ENCODE assay signal across 1 cellular context in the genomic region with DNA sequence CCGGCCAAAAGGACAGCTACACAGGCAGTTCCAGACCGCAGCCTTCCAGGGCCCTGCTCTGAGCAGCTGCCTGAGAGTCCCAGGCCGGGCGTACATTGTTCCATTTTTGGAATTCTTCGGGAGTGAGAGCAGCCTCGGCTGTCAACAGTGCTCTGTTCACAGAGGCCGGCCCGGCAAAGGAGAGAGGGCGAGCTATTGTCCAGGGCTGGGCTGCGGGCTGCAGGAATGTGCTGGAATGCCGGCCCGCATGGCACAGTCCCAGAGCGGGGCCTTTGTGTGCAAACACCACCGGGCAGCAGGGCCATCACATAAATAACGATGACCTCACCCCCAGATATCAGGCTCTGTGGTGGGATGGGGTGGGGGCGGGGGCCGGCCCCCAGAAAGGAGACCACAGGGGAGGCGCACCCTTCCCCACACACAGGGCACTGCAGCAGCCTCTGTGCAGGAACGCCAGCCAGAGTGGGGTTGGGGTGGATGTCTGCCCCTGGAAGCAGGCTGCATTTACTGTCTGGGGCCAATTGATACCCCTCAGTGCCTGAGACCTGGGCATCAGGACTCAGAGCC.
TF ChIP-seq lines count a peak whose summit lies in the region.

No MANE protein-coding gene starts in this region.

TF ChIP-seq in HepG2, 621 proteins besides CTCF, POLR2A, EP300 and RAD21 (continued from another document and continues in another):
- TF ChIP-seq ERF (CRISPR knock-in tag; IDR thresholded peaks at IDR 0.05) (peak; percentile 30; the same call in 1 of the 2 replicates), NKX3-1 (CRISPR knock-in tag; IDR thresholded peaks at IDR 0.05) (peak; percentile 62; the same call in 1 of the 2 replicates), ASH2L (IDR thresholded peaks at IDR 0.05; ENCODE audit: insufficient read length, low read depth, low read length) (no peak), HNRNPK (IDR thresholded peaks at IDR 0.05; ENCODE audit: low read depth, low read length, poor library complexity, severe bottlenecking) (no peak), SOX13 (IDR thresholded peaks at IDR 0.05) (peak; percentile 69), SOX13 (CRISPR knock-in tag; conservative IDR thresholded peaks at IDR 0.05 in 1 of 2, IDR thresholded peaks at IDR 0.05 in 1 of 2) (peak in 1 of 2 experiments; percentile 97; a peak in 2 of 4 replicates), TBX2 (CRISPR knock-in tag; IDR thresholded peaks at IDR 0.05; ENCODE audit: borderline replicate concordance) (peak; percentile 84), NCOA1 (CRISPR knock-in tag; IDR thresholded peaks at IDR 0.05) (no peak), ZNF558 (CRISPR knock-in tag; IDR thresholded peaks at IDR 0.05; ENCODE audit: borderline replicate concordance) (no peak), ZNF367 (CRISPR knock-in tag; IDR thresholded peaks at IDR 0.05; ENCODE audit: borderline replicate concordance) (no peak), ZSCAN31 (CRISPR knock-in tag; IDR thresholded peaks at IDR 0.05; ENCODE audit: low read depth) (peak; percentile 54; the same call in 1 of the 2 replicates), KLF12 (CRISPR knock-in tag; IDR thresholded peaks at IDR 0.05; ENCODE audit: borderline replicate concordance) (no peak), ISL2 (CRISPR knock-in tag; IDR thresholded peaks at IDR 0.05) (peak; percentile 69; the same call in 1 of the 2 replicates), ZNF788 (CRISPR knock-in tag; IDR thresholded peaks at IDR 0.05; ENCODE audit: borderline replicate concordance) (no peak; the same call in 1 of the 2 replicates), TGIF2 (CRISPR knock-in tag; IDR thresholded peaks at IDR 0.05) (0 out of 2 replicates have a peak, but pooled peaks have one; percentile 17), SKI (IDR thresholded peaks at IDR 0.05; ENCODE audit: partially characterized antibody) (peak; percentile 35), JUN (CRISPR knock-in tag; IDR thresholded peaks at IDR 0.05) (peak; percentile 97), NFIC (IDR thresholded peaks at IDR 0.05; ENCODE audit: low read length) (no peak), ZNF34 (CRISPR knock-in tag; IDR thresholded peaks at IDR 0.05; ENCODE audit: borderline replicate concordance) (no peak), ZNF724P (CRISPR knock-in tag; IDR thresholded peaks at IDR 0.05; ENCODE audit: borderline replicate concordance) (0 out of 2 replicates have a peak, but pooled peaks have one; percentile 40), ZNF652 (CRISPR knock-in tag; IDR thresholded peaks at IDR 0.05; ENCODE audit: borderline replicate concordance, low read depth) (no peak), SRF (IDR thresholded peaks at IDR 0.05; ENCODE audit: low read depth, low read length) (0 out of 2 replicates have a peak, but pooled peaks have one; percentile 22), ZNF501 (CRISPR knock-in tag; IDR thresholded peaks at IDR 0.05) (0 out of 2 replicates have a peak, but pooled peaks have one; percentile 40), RFX5 (IDR thresholded peaks at IDR 0.05; ENCODE audit: low read depth, low read length) (no peak)
- TF ChIP-seq, protein P1, sequence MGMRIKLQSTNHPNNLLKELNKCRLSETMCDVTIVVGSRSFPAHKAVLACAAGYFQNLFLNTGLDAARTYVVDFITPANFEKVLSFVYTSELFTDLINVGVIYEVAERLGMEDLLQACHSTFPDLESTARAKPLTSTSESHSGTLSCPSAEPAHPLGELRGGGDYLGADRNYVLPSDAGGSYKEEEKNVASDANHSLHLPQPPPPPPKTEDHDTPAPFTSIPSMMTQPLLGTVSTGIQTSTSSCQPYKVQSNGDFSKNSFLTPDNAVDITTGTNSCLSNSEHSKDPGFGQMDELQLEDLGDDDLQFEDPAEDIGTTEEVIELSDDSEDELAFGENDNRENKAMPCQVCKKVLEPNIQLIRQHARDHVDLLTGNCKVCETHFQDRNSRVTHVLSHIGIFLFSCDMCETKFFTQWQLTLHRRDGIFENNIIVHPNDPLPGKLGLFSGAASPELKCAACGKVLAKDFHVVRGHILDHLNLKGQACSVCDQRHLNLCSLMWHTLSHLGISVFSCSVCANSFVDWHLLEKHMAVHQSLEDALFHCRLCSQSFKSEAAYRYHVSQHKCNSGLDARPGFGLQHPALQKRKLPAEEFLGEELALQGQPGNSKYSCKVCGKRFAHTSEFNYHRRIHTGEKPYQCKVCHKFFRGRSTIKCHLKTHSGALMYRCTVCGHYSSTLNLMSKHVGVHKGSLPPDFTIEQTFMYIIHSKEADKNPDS (CRISPR knock-in tag; IDR thresholded peaks at IDR 0.05), result no peak
- TF ChIP-seq, protein P2, sequence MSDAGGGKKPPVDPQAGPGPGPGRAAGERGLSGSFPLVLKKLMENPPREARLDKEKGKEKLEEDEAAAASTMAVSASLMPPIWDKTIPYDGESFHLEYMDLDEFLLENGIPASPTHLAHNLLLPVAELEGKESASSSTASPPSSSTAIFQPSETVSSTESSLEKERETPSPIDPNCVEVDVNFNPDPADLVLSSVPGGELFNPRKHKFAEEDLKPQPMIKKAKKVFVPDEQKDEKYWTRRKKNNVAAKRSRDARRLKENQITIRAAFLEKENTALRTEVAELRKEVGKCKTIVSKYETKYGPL (CRISPR knock-in tag; IDR thresholded peaks at IDR 0.05), result 0 out of 2 replicates have a peak, but pooled peaks have one; percentile 59
- TF ChIP-seq, protein P3, sequence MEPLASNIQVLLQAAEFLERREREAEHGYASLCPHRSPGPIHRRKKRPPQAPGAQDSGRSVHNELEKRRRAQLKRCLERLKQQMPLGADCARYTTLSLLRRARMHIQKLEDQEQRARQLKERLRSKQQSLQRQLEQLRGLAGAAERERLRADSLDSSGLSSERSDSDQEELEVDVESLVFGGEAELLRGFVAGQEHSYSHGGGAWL (CRISPR knock-in tag; IDR thresholded peaks at IDR 0.05), result peak; percentile 45; the same call in 1 of the 2 replicates
- TF ChIP-seq, protein P4, sequence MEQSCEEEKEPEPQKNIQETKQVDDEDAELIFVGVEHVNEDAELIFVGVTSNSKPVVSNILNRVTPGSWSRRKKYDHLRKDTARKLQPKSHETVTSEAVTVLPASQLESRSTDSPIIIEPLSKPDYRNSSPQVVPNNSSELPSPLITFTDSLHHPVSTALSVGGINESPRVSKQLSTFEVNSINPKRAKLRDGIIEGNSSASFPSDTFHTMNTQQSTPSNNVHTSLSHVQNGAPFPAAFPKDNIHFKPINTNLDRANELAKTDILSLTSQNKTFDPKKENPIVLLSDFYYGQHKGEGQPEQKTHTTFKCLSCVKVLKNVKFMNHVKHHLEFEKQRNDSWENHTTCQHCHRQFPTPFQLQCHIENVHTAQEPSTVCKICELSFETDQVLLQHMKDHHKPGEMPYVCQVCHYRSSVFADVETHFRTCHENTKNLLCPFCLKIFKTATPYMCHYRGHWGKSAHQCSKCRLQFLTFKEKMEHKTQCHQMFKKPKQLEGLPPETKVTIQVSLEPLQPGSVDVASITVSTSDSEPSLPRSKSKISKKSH (CRISPR knock-in tag; IDR thresholded peaks at IDR 0.05; ENCODE audit: borderline replicate concordance), result 0 out of 2 replicates have a peak, but pooled peaks have one; percentile 24
- TF ChIP-seq, protein P5, sequence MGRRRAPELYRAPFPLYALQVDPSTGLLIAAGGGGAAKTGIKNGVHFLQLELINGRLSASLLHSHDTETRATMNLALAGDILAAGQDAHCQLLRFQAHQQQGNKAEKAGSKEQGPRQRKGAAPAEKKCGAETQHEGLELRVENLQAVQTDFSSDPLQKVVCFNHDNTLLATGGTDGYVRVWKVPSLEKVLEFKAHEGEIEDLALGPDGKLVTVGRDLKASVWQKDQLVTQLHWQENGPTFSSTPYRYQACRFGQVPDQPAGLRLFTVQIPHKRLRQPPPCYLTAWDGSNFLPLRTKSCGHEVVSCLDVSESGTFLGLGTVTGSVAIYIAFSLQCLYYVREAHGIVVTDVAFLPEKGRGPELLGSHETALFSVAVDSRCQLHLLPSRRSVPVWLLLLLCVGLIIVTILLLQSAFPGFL (CRISPR knock-in tag; IDR thresholded peaks at IDR 0.05), result no peak
- TF ChIP-seq, protein P6, sequence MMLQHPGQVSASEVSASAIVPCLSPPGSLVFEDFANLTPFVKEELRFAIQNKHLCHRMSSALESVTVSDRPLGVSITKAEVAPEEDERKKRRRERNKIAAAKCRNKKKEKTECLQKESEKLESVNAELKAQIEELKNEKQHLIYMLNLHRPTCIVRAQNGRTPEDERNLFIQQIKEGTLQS (CRISPR knock-in tag; IDR thresholded peaks at IDR 0.05), result peak; percentile 96
- TF ChIP-seq, protein P7, sequence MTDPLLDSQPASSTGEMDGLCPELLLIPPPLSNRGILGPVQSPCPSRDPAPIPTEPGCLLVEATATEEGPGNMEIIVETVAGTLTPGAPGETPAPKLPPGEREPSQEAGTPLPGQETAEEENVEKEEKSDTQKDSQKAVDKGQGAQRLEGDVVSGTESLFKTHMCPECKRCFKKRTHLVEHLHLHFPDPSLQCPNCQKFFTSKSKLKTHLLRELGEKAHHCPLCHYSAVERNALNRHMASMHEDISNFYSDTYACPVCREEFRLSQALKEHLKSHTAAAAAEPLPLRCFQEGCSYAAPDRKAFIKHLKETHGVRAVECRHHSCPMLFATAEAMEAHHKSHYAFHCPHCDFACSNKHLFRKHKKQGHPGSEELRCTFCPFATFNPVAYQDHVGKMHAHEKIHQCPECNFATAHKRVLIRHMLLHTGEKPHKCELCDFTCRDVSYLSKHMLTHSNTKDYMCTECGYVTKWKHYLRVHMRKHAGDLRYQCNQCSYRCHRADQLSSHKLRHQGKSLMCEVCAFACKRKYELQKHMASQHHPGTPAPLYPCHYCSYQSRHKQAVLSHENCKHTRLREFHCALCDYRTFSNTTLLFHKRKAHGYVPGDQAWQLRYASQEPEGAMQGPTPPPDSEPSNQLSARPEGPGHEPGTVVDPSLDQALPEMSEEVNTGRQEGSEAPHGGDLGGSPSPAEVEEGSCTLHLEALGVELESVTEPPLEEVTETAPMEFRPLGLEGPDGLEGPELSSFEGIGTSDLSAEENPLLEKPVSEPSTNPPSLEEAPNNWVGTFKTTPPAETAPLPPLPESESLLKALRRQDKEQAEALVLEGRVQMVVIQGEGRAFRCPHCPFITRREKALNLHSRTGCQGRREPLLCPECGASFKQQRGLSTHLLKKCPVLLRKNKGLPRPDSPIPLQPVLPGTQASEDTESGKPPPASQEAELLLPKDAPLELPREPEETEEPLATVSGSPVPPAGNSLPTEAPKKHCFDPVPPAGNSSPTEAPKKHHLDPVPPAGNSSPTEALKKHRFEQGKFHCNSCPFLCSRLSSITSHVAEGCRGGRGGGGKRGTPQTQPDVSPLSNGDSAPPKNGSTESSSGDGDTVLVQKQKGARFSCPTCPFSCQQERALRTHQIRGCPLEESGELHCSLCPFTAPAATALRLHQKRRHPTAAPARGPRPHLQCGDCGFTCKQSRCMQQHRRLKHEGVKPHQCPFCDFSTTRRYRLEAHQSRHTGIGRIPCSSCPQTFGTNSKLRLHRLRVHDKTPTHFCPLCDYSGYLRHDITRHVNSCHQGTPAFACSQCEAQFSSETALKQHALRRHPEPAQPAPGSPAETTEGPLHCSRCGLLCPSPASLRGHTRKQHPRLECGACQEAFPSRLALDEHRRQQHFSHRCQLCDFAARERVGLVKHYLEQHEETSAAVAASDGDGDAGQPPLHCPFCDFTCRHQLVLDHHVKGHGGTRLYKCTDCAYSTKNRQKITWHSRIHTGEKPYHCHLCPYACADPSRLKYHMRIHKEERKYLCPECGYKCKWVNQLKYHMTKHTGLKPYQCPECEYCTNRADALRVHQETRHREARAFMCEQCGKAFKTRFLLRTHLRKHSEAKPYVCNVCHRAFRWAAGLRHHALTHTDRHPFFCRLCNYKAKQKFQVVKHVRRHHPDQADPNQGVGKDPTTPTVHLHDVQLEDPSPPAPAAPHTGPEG (CRISPR knock-in tag; IDR thresholded peaks at IDR 0.05), result peak; percentile 51; the same call in 1 of the 2 replicates
- TF ChIP-seq, protein P8, sequence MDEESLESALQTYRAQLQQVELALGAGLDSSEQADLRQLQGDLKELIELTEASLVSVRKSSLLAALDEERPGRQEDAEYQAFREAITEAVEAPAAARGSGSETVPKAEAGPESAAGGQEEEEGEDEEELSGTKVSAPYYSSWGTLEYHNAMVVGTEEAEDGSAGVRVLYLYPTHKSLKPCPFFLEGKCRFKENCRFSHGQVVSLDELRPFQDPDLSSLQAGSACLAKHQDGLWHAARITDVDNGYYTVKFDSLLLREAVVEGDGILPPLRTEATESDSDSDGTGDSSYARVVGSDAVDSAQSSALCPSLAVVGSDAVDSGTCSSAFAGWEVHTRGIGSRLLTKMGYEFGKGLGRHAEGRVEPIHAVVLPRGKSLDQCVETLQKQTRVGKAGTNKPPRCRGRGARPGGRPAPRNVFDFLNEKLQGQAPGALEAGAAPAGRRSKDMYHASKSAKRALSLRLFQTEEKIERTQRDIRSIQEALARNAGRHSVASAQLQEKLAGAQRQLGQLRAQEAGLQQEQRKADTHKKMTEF (CRISPR knock-in tag; IDR thresholded peaks at IDR 0.05), result peak; percentile 63; the same call in 1 of the 2 replicates
- TF ChIP-seq, protein P9, sequence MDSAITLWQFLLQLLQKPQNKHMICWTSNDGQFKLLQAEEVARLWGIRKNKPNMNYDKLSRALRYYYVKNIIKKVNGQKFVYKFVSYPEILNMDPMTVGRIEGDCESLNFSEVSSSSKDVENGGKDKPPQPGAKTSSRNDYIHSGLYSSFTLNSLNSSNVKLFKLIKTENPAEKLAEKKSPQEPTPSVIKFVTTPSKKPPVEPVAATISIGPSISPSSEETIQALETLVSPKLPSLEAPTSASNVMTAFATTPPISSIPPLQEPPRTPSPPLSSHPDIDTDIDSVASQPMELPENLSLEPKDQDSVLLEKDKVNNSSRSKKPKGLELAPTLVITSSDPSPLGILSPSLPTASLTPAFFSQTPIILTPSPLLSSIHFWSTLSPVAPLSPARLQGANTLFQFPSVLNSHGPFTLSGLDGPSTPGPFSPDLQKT (CRISPR knock-in tag; IDR thresholded peaks at IDR 0.05; ENCODE audit: borderline replicate concordance), result no peak
- TF ChIP-seq, protein P10, sequence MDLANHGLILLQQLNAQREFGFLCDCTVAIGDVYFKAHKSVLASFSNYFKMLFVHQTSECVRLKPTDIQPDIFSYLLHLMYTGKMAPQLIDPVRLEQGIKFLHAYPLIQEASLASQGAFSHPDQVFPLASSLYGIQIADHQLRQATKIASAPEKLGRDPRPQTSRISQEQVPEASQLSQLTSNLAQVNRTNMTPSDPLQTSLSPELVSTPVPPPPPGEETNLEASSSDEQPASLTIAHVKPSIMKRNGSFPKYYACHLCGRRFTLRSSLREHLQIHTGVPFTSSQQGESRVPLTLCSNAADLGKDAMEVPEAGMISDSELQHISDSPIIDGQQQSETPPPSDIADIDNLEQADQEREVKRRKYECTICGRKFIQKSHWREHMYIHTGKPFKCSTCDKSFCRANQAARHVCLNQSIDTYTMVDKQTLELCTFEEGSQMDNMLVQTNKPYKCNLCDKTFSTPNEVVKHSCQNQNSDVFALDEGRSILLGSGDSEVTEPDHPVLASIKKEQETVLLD (CRISPR knock-in tag; IDR thresholded peaks at IDR 0.05; ENCODE audit: low read depth), result no peak
- TF ChIP-seq, protein P11, sequence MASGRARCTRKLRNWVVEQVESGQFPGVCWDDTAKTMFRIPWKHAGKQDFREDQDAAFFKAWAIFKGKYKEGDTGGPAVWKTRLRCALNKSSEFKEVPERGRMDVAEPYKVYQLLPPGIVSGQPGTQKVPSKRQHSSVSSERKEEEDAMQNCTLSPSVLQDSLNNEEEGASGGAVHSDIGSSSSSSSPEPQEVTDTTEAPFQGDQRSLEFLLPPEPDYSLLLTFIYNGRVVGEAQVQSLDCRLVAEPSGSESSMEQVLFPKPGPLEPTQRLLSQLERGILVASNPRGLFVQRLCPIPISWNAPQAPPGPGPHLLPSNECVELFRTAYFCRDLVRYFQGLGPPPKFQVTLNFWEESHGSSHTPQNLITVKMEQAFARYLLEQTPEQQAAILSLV (CRISPR knock-in tag; IDR thresholded peaks at IDR 0.05; ENCODE audit: borderline replicate concordance), result no peak
